8 cellular contexts compared by ENCODE assay signal in the genomic region with DNA sequence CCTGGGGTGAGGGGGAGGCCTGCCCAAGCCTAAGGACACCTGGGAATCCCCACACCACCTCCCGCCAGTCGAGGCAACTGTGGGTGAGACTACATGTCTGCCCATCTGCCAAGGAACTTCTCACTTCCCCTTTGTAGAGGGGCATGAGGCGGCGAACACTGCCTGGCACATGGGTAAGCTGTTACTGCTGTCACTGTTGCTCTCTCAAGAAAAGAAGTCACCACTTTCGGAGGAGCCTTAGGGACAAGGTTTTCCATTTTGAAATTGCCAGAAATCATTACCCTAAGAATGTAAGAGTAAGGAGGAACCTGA. TPM values are rescaled to one million over a fixed set of nuclear protein-coding genes. Genes with fewer than 3 reads are reported as not detected.
DNase-seq lines count a peak whose midpoint lies in the region; ATAC-seq and TF ChIP-seq lines count a peak whose summit lies in the region.

No MANE protein-coding gene starts in this region.

- H2AK5ac ChIP-seq in trophoblast cell (ENCODE audit: low read length): no peak overlapping the region

- H4K91ac ChIP-seq in trophoblast cell (ENCODE audit: low read depth, low read length): no peak overlapping the region

- BruUV-seq in Caco-2 (replicated peaks; lab: Mats Ljungman, UMichigan): no TSS peak

- no peak overlapping the region for H2BK12ac ChIP-seq in trophoblast cell (ENCODE audit: low read length)

- H3K36me3 ChIP-seq in Caco-2 (ENCODE audit: control insufficient read depth, insufficient read depth, low read length) (peaks cover 22% of the 10 kb centered on the region), trophoblast cell (ENCODE audit: control insufficient read depth in 1 of 2, insufficient read depth in 2 of 2, low read length in 2 of 2) (peaks cover 87 to 90% of the 10 kb centered on the region in 2 experiments)

- peak overlapping the region; percentile 4 for H3K27ac ChIP-seq in caudate nucleus (ENCODE audit: low read depth, low read length)
- no peak overlapping the region for H3K27ac ChIP-seq in trophoblast cell (ENCODE audit: low read depth, low read length)

- WGBS in trophoblast cell (ENCODE audit: extremely low coverage, insufficient coverage, insufficient read length): no CpG with 5 or more reads among the region's 5 CpGs

- ATAC-seq in HG03025 (IDR thresholded peaks at IDR 0.05; ENCODE audit: low FRiP score, unreplicated experiment): no peak
- ATAC-seq in HG03457 (IDR thresholded peaks at IDR 0.05; ENCODE audit: unreplicated experiment): no peak
- no peak for ATAC-seq in GM19351 (IDR thresholded peaks at IDR 0.05; ENCODE audit: unreplicated experiment)

- no peak overlapping the region for H4K8ac ChIP-seq in trophoblast cell (ENCODE audit: low read depth, low read length)

- H3K4me2 ChIP-seq in trophoblast cell (ENCODE audit: low read length): no peak overlapping the region

- H3K27ac Mint-ChIP-seq in Caco-2 (ENCODE audit: unreplicated experiment): peak overlapping the region; percentile 97

- H2BK120ac ChIP-seq in trophoblast cell (ENCODE audit: insufficient read depth, low read length, poor library complexity): no peak overlapping the region

- CTCF ChIA-PET in Caco-2 (lab: Charles Lee): interaction anchor here (1.3 kb wide), 1 partner anchor 138 kb away, joined by 5 read pairs; no protein-coding TSS in a partner anchor

- H4K12ac ChIP-seq in trophoblast cell (ENCODE audit: low read depth, low read length): no peak overlapping the region

- H3K27me3 Mint-ChIP-seq in Caco-2 (ENCODE audit: insufficient read depth, unreplicated experiment): peaks cover 3% of the 10 kb centered on the region

- H3K9me3 ChIP-seq in Caco-2: no peaks in the 10 kb centered on the region
- H3K9me3 ChIP-seq in trophoblast cell (ENCODE audit: insufficient read depth, low read depth, low read length): peaks cover 3% of the 10 kb centered on the region

- no peak overlapping the region for H3K9ac ChIP-seq in trophoblast cell (ENCODE audit: low read length)

- peak overlapping the region; percentile 37 for H3K4ac ChIP-seq in trophoblast cell (ENCODE audit: low read depth, low read length)

- H3K79me1 ChIP-seq in trophoblast cell (ENCODE audit: low read length): peaks cover 34% of the 10 kb centered on the region

- H3K23ac ChIP-seq in trophoblast cell (ENCODE audit: low read length): no peak overlapping the region

- TF ChIP-seq CTCF in Caco-2 (IDR thresholded peaks at IDR 0.05; ENCODE audit: insufficient read depth in 1 of 2, low read depth in 1 of 2, low read length in 1 of 2, severe bottlenecking in 1 of 2, unreplicated experiment in 1 of 2): no peak

- H3K4me1 ChIP-seq in Caco-2 (peaks cover 86% of the 10 kb centered on the region), trophoblast cell (ENCODE audit: control insufficient read depth in 1 of 2, insufficient read depth in 2 of 2, low read length in 2 of 2) (peaks cover 68 to 78% of the 10 kb centered on the region in 2 experiments)

- peaks cover 54% of the 10 kb centered on the region for H3K4me1 Mint-ChIP-seq in Caco-2 (ENCODE audit: low read depth, unreplicated experiment)

- H3K9me3 Mint-ChIP-seq in Caco-2 (ENCODE audit: unreplicated experiment): no peaks in the 10 kb centered on the region

- H2BK5ac ChIP-seq in trophoblast cell (ENCODE audit: low read depth, low read length, poor library complexity): no peak overlapping the region

- H3K14ac ChIP-seq in trophoblast cell (ENCODE audit: low read length): no peak overlapping the region

- peaks cover 29% of the 10 kb centered on the region for H3K79me2 ChIP-seq in trophoblast cell (ENCODE audit: control insufficient read depth, insufficient read depth, low read length, poor library complexity)

- POLR2A ChIA-PET in Caco-2 (lab: Charles Lee): no interaction called here

- no peak overlapping the region for H2AFZ ChIP-seq in trophoblast cell (ENCODE audit: insufficient read depth, low read length, poor library complexity)

- H3K27me3 ChIP-seq in Caco-2 (replicated peaks; ENCODE audit: control insufficient read depth, insufficient read depth, low read length): no peaks in the 10 kb centered on the region
- no peaks in the 10 kb centered on the region for H3K27me3 ChIP-seq in trophoblast cell (ENCODE audit: insufficient read depth, low read length)

- H3K4me3 Mint-ChIP-seq in Caco-2 (ENCODE audit: unreplicated experiment): no peak overlapping the region

- H3K4me3 ChIP-seq in Caco-2 (ENCODE audit: low read depth, low read length) (no peak overlapping the region), trophoblast cell (ENCODE audit: low read depth, low read length) (no peak overlapping the region)

- peaks cover 100% of the 10 kb centered on the region for H3K36me3 Mint-ChIP-seq in Caco-2 (ENCODE audit: insufficient read depth, unreplicated experiment)

- intact Hi-C loops in Caco-2 (cut with micrococcal nuclease; ENCODE audit: unreplicated experiment): no loop called here

- no peak for DNase-seq in Caco-2
- DNase-seq in MV-4-11 (lab: John Stamatoyannopoulos, UW): peak; percentile 65
- no peak for DNase-seq in caudate nucleus (lab: John Stamatoyannopoulos, UW)
- no peak for DNase-seq in trophoblast cell
- DNase-seq in D341Med (ENCODE audit: low spot score): no peak

- no peak overlapping the region for H3K18ac ChIP-seq in trophoblast cell (ENCODE audit: low read length)

RNA-seq across cellular contexts. Expression of gene SLC2A1, which starts 23.4 kb away (rescaled TPM):
- 422 and 437 TPM in 2 replicates for total RNA-seq in Caco-2 (2022)
- polyA plus RNA-seq in trophoblast cell (2013): 1,633 and 1,681 TPM in 2 replicates
